ENCODE assay signal across 14 cellular contexts in genomic region chr20:1423206-1423605, GRCh38.
"Had no signal": no experiment of that assay in that cellular context is flagged by ENCODE, and none has a peak within 500 bp of the region (broad histone marks: within the 10 kb centered on the region; RNA-seq: fewer than 3 reads in every experiment).

No MANE protein-coding gene starts in this region.

- H3K4me1 ChIP-seq: pancreas, testis had no signal

- H3K4me3 ChIP-seq: body of pancreas, pancreas, smooth muscle cell, testis, upper lobe of left lung had no signal

- H3K9me3 ChIP-seq: pancreas, testis had no signal

- H3K36me3 ChIP-seq: pancreas, upper lobe of left lung had no signal

- H3K4me2 ChIP-seq: smooth muscle cell had no signal

- ATAC-seq: left ventricle myocardium superior; sciatic nerve; stimulated activated memory B cell treated with anti-CD40 and anti-IgM and Interleukin-4, amounts not matched to agents 10 μg/mL and 1 μg/mL and 100 μg/mL, for 72 hours had no signal

- DNase-seq: activated CD4-positive, alpha-beta T cell treated with anti-CD3 and anti-CD28 coated beads, Interleukin-2, amount 50 U/mL, for 4 hours; activated CD4-positive, CD25-positive, alpha-beta regulatory T cell treated with anti-CD3 and anti-CD28 coated beads, Interleukin-2, amount 50 U/mL, for 72 hours; activated gamma-delta T cell; left ventricle myocardium superior; stimulated activated CD4-positive, alpha-beta T cell treated with anti-CD3 and anti-CD28 coated beads, Interleukin-4, amount 100 ng/mL, for 24 hours; T1000; testis had no signal

- H3K27me3 ChIP-seq: body of pancreas, dorsolateral prefrontal cortex, pancreas, testis, upper lobe of left lung had no signal

- H3K27ac ChIP-seq: body of pancreas, dorsolateral prefrontal cortex, pancreas, testis, upper lobe of left lung had no signal
